In genomic region chrX:9948406-9948805, GRCh38 we compare ENCODE assay signal across 28 cellular contexts. TPM values are rescaled to one million over a fixed set of nuclear protein-coding genes. Genes with fewer than 3 reads are reported as not detected.
DNase-seq lines count a peak whose midpoint lies in the region; ATAC-seq and TF ChIP-seq lines count a peak whose summit lies in the region.
"Had no signal": no experiment of that assay in that cellular context is flagged by ENCODE, and none has a peak within 500 bp of the region (broad histone marks: within the 10 kb centered on the region; RNA-seq: fewer than 3 reads in every experiment).

No MANE protein-coding gene starts in this region.

- H3K27ac ChIP-seq in GM23248 (no peak overlapping the region), prostate gland (no peak overlapping the region)
- H3K27ac ChIP-seq: colonic mucosa, gastroesophageal sphincter, left ventricle myocardium inferior, Peyer's patch, thyroid gland had no signal

- no peak for TF ChIP-seq POLR2A in prostate gland (IDR thresholded peaks at IDR 0.05)

- no peaks in the 10 kb centered on the region for H3F3A ChIP-seq in GM23248 (ENCODE audit: insufficient read depth)

- H3K9ac ChIP-seq in GM23248 = no peak overlapping the region

- in situ Hi-C loops in GM23248 (cut with MboI) = no loop called here
- in situ Hi-C loops in astrocyte of the spinal cord (cut with HindIII; ENCODE audit: low sequenced_read_pairs) = no loop called here
- in situ Hi-C loops in ACHN (cut with HindIII; ENCODE audit: low pct_ligation_motif_present, low pct_unique_long_range_greater_than_20kb, low sequenced_read_pairs) = no loop called here

- H3K9me3 ChIP-seq in GM23248 (ENCODE audit: low read depth) = no peaks in the 10 kb centered on the region
- H3K9me3 ChIP-seq in prostate gland = no peaks in the 10 kb centered on the region
- H3K9me3 ChIP-seq: colonic mucosa, gastroesophageal sphincter, left ventricle myocardium inferior, thyroid gland had no signal

- H3K27me3 ChIP-seq in GM23248 (replicated peaks; ENCODE audit: insufficient read depth) = peaks cover 4% of the 10 kb centered on the region; the same call in 1 of the 2 replicates
- no peaks in the 10 kb centered on the region for H3K27me3 ChIP-seq in prostate gland (replicated peaks; ENCODE audit: insufficient read depth)
- H3K27me3 ChIP-seq: colonic mucosa, gastroesophageal sphincter, Peyer's patch, thyroid gland had no signal

- H3K4me3 ChIP-seq in GM23248 (no peak overlapping the region), astrocyte of the spinal cord (ENCODE audit: low read depth, low read length) (no peak overlapping the region), prostate gland (no peak overlapping the region)
- H3K4me3 ChIP-seq: colonic mucosa, gastroesophageal sphincter, left ventricle myocardium inferior, Peyer's patch, thyroid gland had no signal

- no peaks in the 10 kb centered on the region for H3K9me2 ChIP-seq in GM23248 (ENCODE audit: insufficient read depth)

- ATAC-seq in HG02840 (IDR thresholded peaks at IDR 0.05; ENCODE audit: low FRiP score, unreplicated experiment) = no peak
- ATAC-seq: activated CD4-positive, alpha-beta T cell treated with anti-CD3 and anti-CD28 coated beads for 36 hours; gastroesophageal sphincter; T-helper 17 cell had no signal

- H3K4me1 ChIP-seq in GM23248 (ENCODE audit: insufficient read depth) (no peaks in the 10 kb centered on the region), prostate gland (replicated peaks) (no peaks in the 10 kb centered on the region)
- H3K4me1 ChIP-seq: colonic mucosa, gastroesophageal sphincter, left ventricle myocardium inferior, Peyer's patch, thyroid gland had no signal

- H4K20me1 ChIP-seq in GM23248 (ENCODE audit: insufficient read depth) = no peaks in the 10 kb centered on the region

- H2AFZ ChIP-seq in GM23248 = no peak overlapping the region

- no peak overlapping the region for H3K4me2 ChIP-seq in GM23248 (ENCODE audit: unreplicated experiment)

- H3K36me3 ChIP-seq in GM23248 (ENCODE audit: low read depth) (no peaks in the 10 kb centered on the region), prostate gland (no peaks in the 10 kb centered on the region)
- H3K36me3 ChIP-seq: colonic mucosa, gastroesophageal sphincter, left ventricle myocardium inferior, Peyer's patch, thyroid gland had no signal

- DNase-seq in GM23248 = peak; percentile 18
- DNase-seq in NCI-H1092 treated with DMSO at 0.1 percent for 48 hours (lab: John Stamatoyannopoulos, UW) = peak; percentile 39
- DNase-seq in astrocyte of the spinal cord (ENCODE audit: low read depth, low spot score) = peak; percentile 60
- peak; percentile 18 for DNase-seq in prostate gland (ENCODE audit: low spot score)
- DNase-seq in ACHN = no peak
- no peak for DNase-seq in stimulated activated CD4-positive, alpha-beta T cell treated with anti-CD3 and anti-CD28 coated beads, Interleukin-2, amount 100 ng/mL, for 24 hours
- DNase-seq: activated CD4-positive, alpha-beta T cell treated with anti-CD3 and anti-CD28 coated beads for 36 hours; activated CD8-positive, alpha-beta memory T cell treated with anti-CD3 and anti-CD28 coated beads for 24 hours; activated T-cell treated with anti-CD3 and anti-CD28 coated beads, Interleukin-2, amount 50 U/mL, for 24 hours; CD4-positive, alpha-beta memory T cell; colonic mucosa; effector memory CD4-positive, alpha-beta T cell; GDM1; hippocampal formation; immature natural killer cell; left ventricle myocardium inferior; naive B cell; NCI-H524; Peyer's patch; retina; stimulated activated CD4-positive, alpha-beta T cell treated with anti-CD3 and anti-CD28 coated beads, Interleukin-12 subunit alpha, Interleukin-12 subunit beta, amount 100 ng/mL, for 4 hours; stimulated activated naive CD4-positive, alpha-beta T cell treated with Interleukin-2 at 50 U/mL for 16 hours; T-helper 17 cell; thyroid gland had no signal

- H3K79me2 ChIP-seq in GM23248 (ENCODE audit: insufficient read depth) = no peaks in the 10 kb centered on the region

- intact Hi-C loops in prostate gland (cut with DNase I) = no loop called here

- 15 to 27% methylated on average over 9 of the region's 9 CpGs for WGBS in GM23248 (ENCODE audit: low coverage in 1 of 2, low lambda C conversion rate in 2 of 2, missing lambda C conversion rate in 2 of 2), 2 experiments
- WGBS in prostate gland = 26% methylated on average over 9 of the region's 9 CpGs

- TF ChIP-seq CTCF in astrocyte of the spinal cord (IDR thresholded peaks at IDR 0.05; ENCODE audit: low read depth, low read length) (no peak), prostate gland (IDR thresholded peaks at IDR 0.05) (no peak)

RNA-seq across cellular contexts. Expression of gene CLDN34, which starts 18.8 kb away (rescaled TPM):
- total RNA-seq in GM23248 (2014; rRNA removed; shearing (Covaris generic)) = not detected in 2 replicates
- not detected in 2 replicates for polyA plus RNA-seq in GM23248 (2016; fragmentation: Nextera tagmentation; extraction: Ambion mirVana)
- total RNA-seq in prostate gland = under 1 TPM in 1 of 2 donors, not detected in 1; 0.36 TPM
- total RNA-seq: activated CD4-positive, alpha-beta T cell treated with anti-CD3 and anti-CD28 coated beads for 36 hours; bronchial epithelial cell; CD4-positive, alpha-beta memory T cell; gastroesophageal sphincter; left ventricle myocardium inferior; Peyer's patch; SK-MEL-5; T-helper 17 cell had no signal
- polyA plus RNA-seq: CD4-positive, alpha-beta memory T cell; immature natural killer cell had no signal

Comparison
In these comparisons a context has a peak if more than half of its experiments do, and no peak if none do; other contexts are left out.
1. DNase-seq: peak in GM23248 (single experiment), NCI-H1092 treated with DMSO at 0.1 percent for 48 hours (single experiment), astrocyte of the spinal cord (single experiment) and prostate gland (single experiment); none in ACHN (single experiment) and stimulated activated CD4-positive, alpha-beta T cell treated with anti-CD3 and anti-CD28 coated beads, Interleukin-2, amount 100 ng/mL, for 24 hours (0 of 2).